ENCODE assay signal across 1 cellular context in the genomic region with DNA sequence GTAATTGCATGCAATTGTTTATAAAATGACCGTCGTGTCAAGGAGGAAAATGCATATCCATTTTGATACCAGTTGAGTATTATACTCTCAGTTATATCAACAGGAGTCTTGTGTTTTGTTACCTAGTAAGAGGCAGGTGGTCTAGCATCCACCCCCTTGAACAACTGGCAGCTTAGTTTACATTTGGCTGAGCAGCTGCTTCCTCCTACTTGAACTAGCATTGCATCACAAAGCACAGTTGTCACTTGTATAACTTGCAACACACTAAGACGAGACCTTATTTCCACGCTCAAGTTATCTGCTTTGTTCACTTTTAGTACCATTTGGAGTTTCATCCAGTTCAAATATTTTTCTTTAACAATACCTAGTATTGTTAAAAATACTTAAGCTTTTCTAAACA.
TF ChIP-seq lines count a peak whose summit lies in the region.

No MANE protein-coding gene starts in this region.

TF ChIP-seq in K562, 482 proteins besides CTCF, POLR2A, EP300 and RAD21 (continued from another document):
- TF ChIP-seq, protein P1, sequence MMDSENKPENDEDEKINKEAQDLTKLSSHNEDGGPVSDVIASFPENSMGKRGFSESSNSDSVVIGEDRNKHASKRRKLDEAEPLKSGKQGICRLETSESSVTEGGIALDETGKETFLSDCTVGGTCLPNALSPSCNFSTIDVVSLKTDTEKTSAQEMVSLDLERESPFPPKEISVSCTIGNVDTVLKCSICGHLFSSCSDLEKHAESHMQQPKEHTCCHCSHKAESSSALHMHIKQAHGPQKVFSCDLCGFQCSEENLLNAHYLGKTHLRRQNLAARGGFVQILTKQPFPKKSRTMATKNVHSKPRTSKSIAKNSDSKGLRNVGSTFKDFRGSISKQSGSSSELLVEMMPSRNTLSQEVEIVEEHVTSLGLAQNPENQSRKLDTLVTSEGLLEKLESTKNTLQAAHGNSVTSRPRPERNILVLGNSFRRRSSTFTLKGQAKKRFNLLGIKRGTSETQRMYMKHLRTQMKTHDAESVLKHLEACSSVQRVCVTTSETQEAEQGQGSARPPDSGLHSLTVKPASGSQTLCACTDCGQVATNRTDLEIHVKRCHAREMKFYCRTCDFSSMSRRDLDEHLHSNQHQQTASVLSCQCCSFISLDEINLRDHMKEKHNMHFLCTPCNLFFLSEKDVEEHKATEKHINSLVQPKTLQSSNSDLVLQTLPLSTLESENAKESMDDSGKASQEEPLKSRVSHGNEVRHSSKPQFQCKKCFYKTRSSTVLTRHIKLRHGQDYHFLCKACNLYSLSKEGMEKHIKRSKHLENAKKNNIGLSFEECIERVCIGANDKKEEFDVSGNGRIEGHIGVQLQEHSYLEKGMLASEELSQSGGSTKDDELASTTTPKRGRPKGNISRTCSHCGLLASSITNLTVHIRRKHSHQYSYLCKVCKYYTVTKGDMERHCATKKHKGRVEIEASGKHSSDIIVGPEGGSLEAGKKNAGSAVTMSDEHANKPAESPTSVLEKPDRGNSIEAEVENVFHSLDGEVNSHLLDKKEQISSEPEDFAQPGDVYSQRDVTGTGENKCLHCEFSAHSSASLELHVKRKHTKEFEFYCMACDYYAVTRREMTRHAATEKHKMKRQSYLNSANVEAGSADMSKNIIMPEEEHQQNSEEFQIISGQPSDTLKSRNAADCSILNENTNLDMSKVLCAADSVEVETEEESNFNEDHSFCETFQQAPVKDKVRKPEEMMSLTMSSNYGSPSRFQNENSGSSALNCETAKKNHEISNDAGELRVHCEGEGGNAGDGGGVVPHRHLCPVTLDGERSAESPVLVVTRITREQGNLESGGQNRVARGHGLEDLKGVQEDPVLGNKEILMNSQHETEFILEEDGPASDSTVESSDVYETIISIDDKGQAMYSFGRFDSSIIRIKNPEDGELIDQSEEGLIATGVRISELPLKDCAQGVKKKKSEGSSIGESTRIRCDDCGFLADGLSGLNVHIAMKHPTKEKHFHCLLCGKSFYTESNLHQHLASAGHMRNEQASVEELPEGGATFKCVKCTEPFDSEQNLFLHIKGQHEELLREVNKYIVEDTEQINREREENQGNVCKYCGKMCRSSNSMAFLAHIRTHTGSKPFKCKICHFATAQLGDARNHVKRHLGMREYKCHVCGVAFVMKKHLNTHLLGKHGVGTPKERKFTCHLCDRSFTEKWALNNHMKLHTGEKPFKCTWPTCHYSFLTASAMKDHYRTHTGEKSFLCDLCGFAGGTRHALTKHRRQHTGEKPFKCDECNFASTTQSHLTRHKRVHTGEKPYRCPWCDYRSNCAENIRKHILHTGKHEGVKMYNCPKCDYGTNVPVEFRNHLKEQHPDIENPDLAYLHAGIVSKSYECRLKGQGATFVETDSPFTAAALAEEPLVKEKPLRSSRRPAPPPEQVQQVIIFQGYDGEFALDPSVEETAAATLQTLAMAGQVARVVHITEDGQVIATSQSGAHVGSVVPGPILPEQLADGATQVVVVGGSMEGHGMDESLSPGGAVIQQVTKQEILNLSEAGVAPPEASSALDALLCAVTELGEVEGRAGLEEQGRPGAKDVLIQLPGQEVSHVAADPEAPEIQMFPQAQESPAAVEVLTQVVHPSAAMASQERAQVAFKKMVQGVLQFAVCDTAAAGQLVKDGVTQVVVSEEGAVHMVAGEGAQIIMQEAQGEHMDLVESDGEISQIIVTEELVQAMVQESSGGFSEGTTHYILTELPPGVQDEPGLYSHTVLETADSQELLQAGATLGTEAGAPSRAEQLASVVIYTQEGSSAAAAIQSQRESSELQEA (IDR thresholded peaks at IDR 0.05; ENCODE audit: low read depth): no peak
- TF ChIP-seq RCOR1 (IDR thresholded peaks at IDR 0.05; ENCODE audit: borderline replicate concordance in 1 of 2, low read depth in 2 of 2, low read length in 2 of 2): no peak
